ENCODE assay signal across 16 cellular contexts in the genomic region with DNA sequence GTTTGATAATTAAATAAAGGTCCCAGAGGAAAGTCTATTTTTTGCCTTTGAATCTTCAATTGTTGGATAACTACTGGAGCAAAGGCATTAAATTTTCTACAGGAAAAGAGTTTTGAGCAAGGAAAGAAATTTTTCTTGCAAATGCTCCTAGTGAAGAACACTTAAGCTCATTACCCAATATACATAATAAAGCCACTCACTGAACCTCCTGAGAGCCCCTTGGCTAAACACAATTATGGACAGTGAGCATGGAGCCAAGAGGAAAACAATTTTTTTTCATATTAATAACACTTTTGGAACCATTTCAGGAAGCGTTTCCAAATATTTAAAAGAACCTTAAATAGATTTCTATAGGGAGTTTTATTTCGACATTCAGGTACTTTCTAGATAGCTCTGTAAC.
A peak's percentile ranks its signal among the peaks of the same experiment; 100 is the strongest.
DNase-seq lines count a peak whose midpoint lies in the region; ATAC-seq and TF ChIP-seq lines count a peak whose summit lies in the region.
"Had no signal": no experiment of that assay in that cellular context is flagged by ENCODE, and none has a peak within 500 bp of the region (broad histone marks: within the 10 kb centered on the region; RNA-seq: fewer than 3 reads in every experiment).

No MANE protein-coding gene starts in this region.

- no peak overlapping the region for H3K4me3 ChIP-seq in heart right ventricle
- H3K4me3 ChIP-seq in left lung, result no peak overlapping the region
- H3K4me3 ChIP-seq: BLaER1 treated with 17β-estradiol and CSF1 and Interleukin-3, amounts not matched to agents 10 nM and 100 nM; GM12878; HAP-1 had no signal

- no peaks in the 10 kb centered on the region for H3K36me3 Mint-ChIP-seq in activated CD4-positive, alpha-beta T cell treated with anti-CD3 and anti-CD28 coated beads, Interleukin-2, amount 10 ng/mL, durations not matched to agents 7 days and 5 days (ENCODE audit: low read depth)
- H3K36me3 Mint-ChIP-seq: CD8-positive, alpha-beta T cell had no signal

- peaks cover 4% of the 10 kb centered on the region for H3K9me3 Mint-ChIP-seq in activated CD4-positive, alpha-beta T cell treated with anti-CD3 and anti-CD28 coated beads, Interleukin-2, amount 10 ng/mL, durations not matched to agents 7 days and 5 days

- no peak overlapping the region for H3K27ac ChIP-seq in heart right ventricle
- H3K27ac ChIP-seq in left lung, result no peak overlapping the region
- no peak overlapping the region for H3K27ac ChIP-seq in caudate nucleus (ENCODE audit: low read depth, low read length)
- H3K27ac ChIP-seq: BLaER1 treated with 17β-estradiol and CSF1 and Interleukin-3, amounts not matched to agents 10 nM and 100 nM had no signal

- no peak overlapping the region for H3K27ac Mint-ChIP-seq in activated CD4-positive, alpha-beta T cell treated with anti-CD3 and anti-CD28 coated beads, Interleukin-2, amount 10 ng/mL, durations not matched to agents 7 days and 5 days
- H3K27ac Mint-ChIP-seq: B cell; CD8-positive, alpha-beta T cell had no signal

- 47 to 49% methylated on average over 2 of the region's 2 CpGs for WGBS in heart right ventricle, 2 donors

- no peak for TF ChIP-seq CTCF in heart right ventricle (IDR thresholded peaks at IDR 0.05)
- TF ChIP-seq CTCF in left lung (IDR thresholded peaks at IDR 0.05), result no peak

- H3K9me3 ChIP-seq in heart right ventricle, result peaks cover 0 to 15% (median 0%) of the 10 kb centered on the region in 11 donors
- H3K9me3 ChIP-seq in left lung, result no peaks in the 10 kb centered on the region
- H3K9me3 ChIP-seq: BLaER1 treated with 17β-estradiol and CSF1 and Interleukin-3, amounts not matched to agents 10 nM and 100 nM; HAP-1 had no signal

- DNase-seq in Right ventricle myocardium superior, result no peak
- DNase-seq in heart right ventricle, result no peak
- peak; percentile 56 for DNase-seq in NCI-H446 treated with DMSO at 0.1 percent for 48 hours (lab: John Stamatoyannopoulos, UW)
- DNase-seq in left lung, result no peak
- DNase-seq in caudate nucleus (lab: John Stamatoyannopoulos, UW), result no peak
- DNase-seq in activated CD4-positive, alpha-beta T cell treated with anti-CD3 and anti-CD28 coated beads, Interleukin-2, amount 10 ng/mL, durations not matched to agents 7 days and 5 days, result no peak
- DNase-seq: Calu3; CD8-positive, alpha-beta T cell; DMS53; DND-41; EL; IMR-90 had no signal

- H3K36me3 ChIP-seq in heart right ventricle (no peaks in the 10 kb centered on the region), left lung (no peaks in the 10 kb centered on the region)
- H3K36me3 ChIP-seq: BLaER1 treated with 17β-estradiol and CSF1 and Interleukin-3, amounts not matched to agents 10 nM and 100 nM; HAP-1 had no signal

- CTCF ChIA-PET in activated CD4-positive, alpha-beta T cell treated with anti-CD3 and anti-CD28 coated beads, Interleukin-2, amount 10 ng/mL, durations not matched to agents 7 days and 5 days (lab: Charles Lee), result no interaction called here

- no peaks in the 10 kb centered on the region for H3K27me3 Mint-ChIP-seq in activated CD4-positive, alpha-beta T cell treated with anti-CD3 and anti-CD28 coated beads, Interleukin-2, amount 10 ng/mL, durations not matched to agents 7 days and 5 days
- H3K27me3 Mint-ChIP-seq: B cell had no signal

- POLR2A ChIA-PET in activated CD4-positive, alpha-beta T cell treated with anti-CD3 and anti-CD28 coated beads, Interleukin-2, amount 10 ng/mL, durations not matched to agents 7 days and 5 days (lab: Charles Lee), result no interaction called here

- H3K27me3 ChIP-seq in heart right ventricle (no peaks in the 10 kb centered on the region), left lung (no peaks in the 10 kb centered on the region)
- H3K27me3 ChIP-seq: BLaER1 treated with 17β-estradiol and CSF1 and Interleukin-3, amounts not matched to agents 10 nM and 100 nM had no signal

- H3K4me1 ChIP-seq in heart right ventricle (peaks cover 0 to 7% (median 0%) of the 10 kb centered on the region in 9 donors), left lung (no peaks in the 10 kb centered on the region)
- H3K4me1 ChIP-seq: BLaER1 treated with 17β-estradiol and CSF1 and Interleukin-3, amounts not matched to agents 10 nM and 100 nM had no signal

- intact Hi-C loops in Right ventricle myocardium superior (cut with DNase I) (no loop called here), heart right ventricle (cut with DNase I) (no loop called here), left lung (cut with DNase I) (no loop called here)

- H3K4me1 Mint-ChIP-seq in activated CD4-positive, alpha-beta T cell treated with anti-CD3 and anti-CD28 coated beads, Interleukin-2, amount 10 ng/mL, durations not matched to agents 7 days and 5 days, result no peaks in the 10 kb centered on the region
- H3K4me1 Mint-ChIP-seq: B cell had no signal

- no peak overlapping the region for H3K4me3 Mint-ChIP-seq in activated CD4-positive, alpha-beta T cell treated with anti-CD3 and anti-CD28 coated beads, Interleukin-2, amount 10 ng/mL, durations not matched to agents 7 days and 5 days
- H3K4me3 Mint-ChIP-seq: B cell; CD8-positive, alpha-beta T cell had no signal

- ATAC-seq in Right ventricle myocardium superior (ENCODE audit: poor library complexity) (peak; percentile 29), heart right ventricle (no peak), left lung (peak; percentile 71)
- ATAC-seq: CD8-positive, alpha-beta T cell; GM12878 had no signal

Comparison
In these comparisons a context has a peak if more than half of its experiments do, and no peak if none do; other contexts are left out.
1. ATAC-seq: peak in Right ventricle myocardium superior (single experiment) and left lung (single experiment); none in heart right ventricle (0 of 8).